In genomic region chr20:24842591-24843442, GRCh38 we compare ENCODE assay signal across 1 cellular context.
TF ChIP-seq lines count a peak whose summit lies in the region.

No MANE protein-coding gene starts in this region.

TF ChIP-seq in GM23338, 12 proteins besides CTCF, POLR2A, EP300 and RAD21 (continued from another document):
- no peak for TF ChIP-seq POLR2AphosphoS5 (IDR thresholded peaks at IDR 0.05; ENCODE audit: low read depth)
- no peak for TF ChIP-seq JUNB (IDR thresholded peaks at IDR 0.05; ENCODE audit: unreplicated experiment)
- TF ChIP-seq NANOG (IDR thresholded peaks at IDR 0.05; ENCODE audit: borderline replicate concordance), result no peak
- no peak for TF ChIP-seq ZNF331 (CRISPR knock-in tag; IDR thresholded peaks at IDR 0.05; ENCODE audit: low read depth)
- no peak for TF ChIP-seq CREB1 (CRISPR knock-in tag; IDR thresholded peaks at IDR 0.05; ENCODE audit: low read depth)
- TF ChIP-seq STAT1 (IDR thresholded peaks at IDR 0.05; ENCODE audit: unreplicated experiment), result no peak
- no peak for TF ChIP-seq EZH2 (IDR thresholded peaks at IDR 0.05; ENCODE audit: low read depth, unreplicated experiment)
- TF ChIP-seq, protein P1, sequence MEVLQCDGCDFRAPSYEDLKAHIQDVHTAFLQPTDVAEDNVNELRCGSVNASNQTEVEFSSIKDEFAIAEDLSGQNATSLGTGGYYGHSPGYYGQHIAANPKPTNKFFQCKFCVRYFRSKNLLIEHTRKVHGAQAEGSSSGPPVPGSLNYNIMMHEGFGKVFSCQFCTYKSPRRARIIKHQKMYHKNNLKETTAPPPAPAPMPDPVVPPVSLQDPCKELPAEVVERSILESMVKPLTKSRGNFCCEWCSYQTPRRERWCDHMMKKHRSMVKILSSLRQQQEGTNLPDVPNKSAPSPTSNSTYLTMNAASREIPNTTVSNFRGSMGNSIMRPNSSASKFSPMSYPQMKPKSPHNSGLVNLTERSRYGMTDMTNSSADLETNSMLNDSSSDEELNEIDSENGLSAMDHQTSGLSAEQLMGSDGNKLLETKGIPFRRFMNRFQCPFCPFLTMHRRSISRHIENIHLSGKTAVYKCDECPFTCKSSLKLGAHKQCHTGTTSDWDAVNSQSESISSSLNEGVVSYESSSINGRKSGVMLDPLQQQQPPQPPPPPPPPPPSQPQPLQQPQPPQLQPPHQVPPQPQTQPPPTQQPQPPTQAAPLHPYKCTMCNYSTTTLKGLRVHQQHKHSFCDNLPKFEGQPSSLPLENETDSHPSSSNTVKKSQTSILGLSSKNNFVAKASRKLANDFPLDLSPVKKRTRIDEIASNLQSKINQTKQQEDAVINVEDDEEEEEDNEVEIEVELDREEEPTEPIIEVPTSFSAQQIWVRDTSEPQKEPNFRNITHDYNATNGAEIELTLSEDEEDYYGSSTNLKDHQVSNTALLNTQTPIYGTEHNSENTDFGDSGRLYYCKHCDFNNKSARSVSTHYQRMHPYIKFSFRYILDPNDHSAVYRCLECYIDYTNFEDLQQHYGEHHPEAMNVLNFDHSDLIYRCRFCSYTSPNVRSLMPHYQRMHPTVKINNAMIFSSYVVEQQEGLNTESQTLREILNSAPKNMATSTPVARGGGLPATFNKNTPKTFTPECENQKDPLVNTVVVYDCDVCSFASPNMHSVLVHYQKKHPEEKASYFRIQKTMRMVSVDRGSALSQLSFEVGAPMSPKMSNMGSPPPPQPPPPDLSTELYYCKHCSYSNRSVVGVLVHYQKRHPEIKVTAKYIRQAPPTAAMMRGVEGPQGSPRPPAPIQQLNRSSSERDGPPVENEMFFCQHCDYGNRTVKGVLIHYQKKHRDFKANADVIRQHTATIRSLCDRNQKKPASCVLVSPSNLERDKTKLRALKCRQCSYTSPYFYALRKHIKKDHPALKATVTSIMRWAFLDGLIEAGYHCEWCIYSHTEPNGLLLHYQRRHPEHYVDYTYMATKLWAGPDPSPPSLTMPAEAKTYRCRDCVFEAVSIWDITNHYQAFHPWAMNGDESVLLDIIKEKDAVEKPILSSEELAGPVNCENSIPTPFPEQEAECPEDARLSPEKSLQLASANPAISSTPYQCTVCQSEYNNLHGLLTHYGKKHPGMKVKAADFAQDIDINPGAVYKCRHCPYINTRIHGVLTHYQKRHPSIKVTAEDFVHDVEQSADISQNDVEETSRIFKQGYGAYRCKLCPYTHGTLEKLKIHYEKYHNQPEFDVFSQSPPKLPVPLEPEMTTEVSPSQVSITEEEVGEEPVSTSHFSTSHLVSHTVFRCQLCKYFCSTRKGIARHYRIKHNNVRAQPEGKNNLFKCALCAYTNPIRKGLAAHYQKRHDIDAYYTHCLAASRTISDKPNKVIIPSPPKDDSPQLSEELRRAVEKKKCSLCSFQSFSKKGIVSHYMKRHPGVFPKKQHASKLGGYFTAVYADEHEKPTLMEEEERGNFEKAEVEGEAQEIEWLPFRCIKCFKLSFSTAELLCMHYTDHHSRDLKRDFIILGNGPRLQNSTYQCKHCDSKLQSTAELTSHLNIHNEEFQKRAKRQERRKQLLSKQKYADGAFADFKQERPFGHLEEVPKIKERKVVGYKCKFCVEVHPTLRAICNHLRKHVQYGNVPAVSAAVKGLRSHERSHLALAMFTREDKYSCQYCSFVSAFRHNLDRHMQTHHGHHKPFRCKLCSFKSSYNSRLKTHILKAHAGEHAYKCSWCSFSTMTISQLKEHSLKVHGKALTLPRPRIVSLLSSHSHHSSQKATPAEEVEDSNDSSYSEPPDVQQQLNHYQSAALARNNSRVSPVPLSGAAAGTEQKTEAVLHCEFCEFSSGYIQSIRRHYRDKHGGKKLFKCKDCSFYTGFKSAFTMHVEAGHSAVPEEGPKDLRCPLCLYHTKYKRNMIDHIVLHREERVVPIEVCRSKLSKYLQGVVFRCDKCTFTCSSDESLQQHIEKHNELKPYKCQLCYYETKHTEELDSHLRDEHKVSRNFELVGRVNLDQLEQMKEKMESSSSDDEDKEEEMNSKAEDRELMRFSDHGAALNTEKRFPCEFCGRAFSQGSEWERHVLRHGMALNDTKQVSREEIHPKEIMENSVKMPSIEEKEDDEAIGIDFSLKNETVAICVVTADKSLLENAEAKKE (CRISPR knock-in tag; IDR thresholded peaks at IDR 0.05), result no peak
- no peak for TF ChIP-seq EZH2phosphoT487 (IDR thresholded peaks at IDR 0.05; ENCODE audit: unreplicated experiment)
